8 cellular contexts compared by ENCODE assay signal in the genomic region with DNA sequence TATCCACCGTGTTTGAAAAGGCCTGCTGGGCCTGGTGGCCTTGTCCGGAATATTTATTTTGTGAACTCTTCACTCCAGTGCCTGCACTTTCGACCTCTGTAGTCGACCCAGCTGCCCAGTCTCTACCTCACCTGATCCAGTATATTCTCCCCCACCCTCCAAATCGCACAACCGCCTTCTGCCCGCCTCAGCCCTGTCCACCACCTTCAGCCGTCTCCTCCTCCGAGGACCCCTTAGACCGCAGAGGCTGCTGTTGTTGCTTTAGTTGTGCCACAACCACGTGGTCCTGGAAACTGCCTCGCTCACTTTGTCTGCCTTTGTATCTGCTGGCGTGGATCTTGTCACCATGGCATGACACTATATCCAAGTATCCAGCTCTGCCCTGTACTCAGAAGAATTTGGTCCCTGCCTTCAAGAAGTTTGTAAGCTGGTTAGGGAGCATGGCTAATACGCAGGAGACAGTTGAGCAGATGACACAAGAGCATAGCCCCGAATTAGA.
DNase-seq lines count a peak whose midpoint lies in the region; ATAC-seq and TF ChIP-seq lines count a peak whose summit lies in the region.

No MANE protein-coding gene starts in this region.

- DNase-seq in adipocyte (ENCODE audit: low read depth) (peak; percentile 46), foreskin melanocyte (no peak)
- no peak for DNase-seq in effector CD8-positive, alpha-beta T cell (lab: John Stamatoyannopoulos, UW)

- H3K9ac ChIP-seq in BLaER1: peak overlapping the region; percentile 95
- H3K9ac ChIP-seq in adipocyte (ENCODE audit: low read length): peak overlapping the region; percentile 70
- H3K9ac ChIP-seq in iPS-20b (ENCODE audit: low read depth, low read length): peak overlapping the region; percentile 99
- H3K9ac ChIP-seq in subcutaneous abdominal adipose tissue (ENCODE audit: low read length in 5 of 5): peak overlapping the region in 3 of 5 donors; percentile 10 to 25 (median 11)

- H3K36me3 ChIP-seq in BLaER1 (peaks cover 13% of the 10 kb centered on the region; the same call in 1 of the 2 replicates), adipocyte (ENCODE audit: control insufficient read depth, insufficient read depth, low read length, severe bottlenecking) (no peaks in the 10 kb centered on the region), iPS-20b (ENCODE audit: insufficient read depth, low read depth, low read length) (peaks cover 22% of the 10 kb centered on the region; the same call in 1 of the 2 replicates), subcutaneous abdominal adipose tissue (ENCODE audit: control insufficient read depth in 5 of 5, insufficient read depth in 5 of 5, low read length in 5 of 5) (no peaks in the 10 kb centered on the region)

- TF ChIP-seq RAD21 in Ishikawa (IDR thresholded peaks at IDR 0.05; ENCODE audit: low read depth): no peak

- H3K27me3 ChIP-seq in BLaER1 (no peaks in the 10 kb centered on the region), adipocyte (replicated peaks; ENCODE audit: control insufficient read depth, insufficient read depth, low read length) (no peaks in the 10 kb centered on the region), iPS-20b (ENCODE audit: insufficient read depth, low read length) (no peaks in the 10 kb centered on the region), subcutaneous abdominal adipose tissue (ENCODE audit: control insufficient read depth in 5 of 5, insufficient read depth in 4 of 5, low read length in 5 of 5) (no peaks in the 10 kb centered on the region)

- H3K4me1 ChIP-seq in BLaER1: peaks cover 50% of the 10 kb centered on the region
- peaks cover 33% of the 10 kb centered on the region for H3K4me1 ChIP-seq in adipocyte (ENCODE audit: control insufficient read depth, insufficient read depth, low read length)
- H3K4me1 ChIP-seq in iPS-20b (ENCODE audit: insufficient read depth, low read length): peaks cover 21% of the 10 kb centered on the region
- peaks cover 9 to 45% (median 38%) of the 10 kb centered on the region in 5 donors for H3K4me1 ChIP-seq in subcutaneous abdominal adipose tissue (ENCODE audit: control insufficient read depth in 5 of 5, insufficient read depth in 5 of 5, low read length in 5 of 5)

- ATAC-seq in GM18858 (IDR thresholded peaks at IDR 0.05; ENCODE audit: unreplicated experiment): no peak

- H4K20me1 ChIP-seq in BLaER1: peaks cover 48% of the 10 kb centered on the region

- H3K4me3 ChIP-seq in BLaER1 (peak overlapping the region; percentile 89), adipocyte (ENCODE audit: low read length) (peak overlapping the region; percentile 70), iPS-20b (ENCODE audit: low read length) (peak overlapping the region; percentile 98), subcutaneous abdominal adipose tissue (ENCODE audit: low read depth in 1 of 5, low read length in 5 of 5) (peak overlapping the region in 4 of 5 donors; percentile 35 to 80 (median 53))

- peak overlapping the region; percentile 96 for H3K27ac ChIP-seq in BLaER1
- peak overlapping the region; percentile 86 for H3K27ac ChIP-seq in iPS-20b (ENCODE audit: low read length)
- H3K27ac ChIP-seq in subcutaneous abdominal adipose tissue (ENCODE audit: low read depth, low read length): peak overlapping the region; percentile 74

- no peaks in the 10 kb centered on the region for H3K9me3 ChIP-seq in BLaER1
- H3K9me3 ChIP-seq in adipocyte (ENCODE audit: control insufficient read depth, low read length): no peaks in the 10 kb centered on the region
- no peaks in the 10 kb centered on the region for H3K9me3 ChIP-seq in iPS-20b (ENCODE audit: insufficient read depth, low read depth, low read length)
- no peaks in the 10 kb centered on the region for H3K9me3 ChIP-seq in subcutaneous abdominal adipose tissue (ENCODE audit: control insufficient read depth in 5 of 5, low read length in 5 of 5)

- peak overlapping the region; percentile 90 for H3K4me2 ChIP-seq in BLaER1

- no peak for TF ChIP-seq EP300 in Ishikawa (IDR thresholded peaks at IDR 0.05; ENCODE audit: borderline replicate concordance)

TF ChIP-seq in Ishikawa, 13 proteins besides CTCF, POLR2A, EP300 and RAD21:
- no peak for TF ChIP-seq TAF1 (IDR thresholded peaks at IDR 0.05; ENCODE audit: low read depth)
- peak; percentile 43 for TF ChIP-seq MAX (IDR thresholded peaks at IDR 0.05)

Comparison
In these comparisons a context has a peak if more than half of its experiments do, and no peak if none do; other contexts are left out.
1. H3K9ac ChIP-seq: peak in every context shown above with its lines; median percentile 99 in iPS-20b; 95 in BLaER1; 70 in adipocyte; 11 in subcutaneous abdominal adipose tissue.